In genomic region chr1:165254376-165254775, GRCh38 we compare ENCODE assay signal across 20 cellular contexts.
DNase-seq lines count a peak whose midpoint lies in the region; ATAC-seq, FAIRE-seq and TF ChIP-seq lines count a peak whose summit lies in the region.
"Had no signal": no experiment of that assay in that cellular context is flagged by ENCODE, and none has a peak within 500 bp of the region (broad histone marks: within the 10 kb centered on the region; RNA-seq: fewer than 3 reads in every experiment).

No MANE protein-coding gene starts in this region.

- WGBS in HepG2 (ENCODE audit: low lambda C conversion rate), result 34% methylated on average over 4 of the region's 4 CpGs

- peaks cover 10 to 60% (median 44%) of the 10 kb centered on the region in 5 donors for H3K27me3 Mint-ChIP-seq in naive thymus-derived CD8-positive, alpha-beta T cell
- no peaks in the 10 kb centered on the region for H3K27me3 Mint-ChIP-seq in activated T-helper 2 cell treated with anti-CD3 and anti-CD28 coated beads, Interferon-gamma antibody, Interleukin-2, Interleukin-4, amounts not matched to agents 10 μg/mL and 5 μg/mL and 100 μg/mL, durations not matched to agents 14 hours and 24 hours and 36 hours (ENCODE audit: low read depth)
- peaks cover 37% of the 10 kb centered on the region for H3K27me3 Mint-ChIP-seq in type B pancreatic cell

- H3K4me3 ChIP-seq in HepG2 (replicated peaks in 1 of 3; ENCODE audit: insufficient read depth in 1 of 3, low read depth in 2 of 3, low read length in 3 of 3), result 0 out of 6 replicates have a peak overlapping the region, but pooled peaks of 1 of the 3 experiments have one; percentile 50
- H3K4me3 ChIP-seq: A549, BLaER1 had no signal

- FAIRE-seq in HepG2 (lab: Jason Lieb, UNC), result no peak
- FAIRE-seq: A549, RCC 7860 had no signal

- H3K9me3 ChIP-seq in HepG2 (ENCODE audit: low read length), result no peaks in the 10 kb centered on the region
- H3K9me3 ChIP-seq: A549, BLaER1 had no signal

- H3K27ac ChIP-seq in HepG2 (ENCODE audit: extremely low read length, insufficient read depth, low read length), result peak overlapping the region; percentile 74
- H3K27ac ChIP-seq: A549, BLaER1, HL-60 had no signal

- intact Hi-C loops in HepG2 (cut with micrococcal nuclease; ENCODE audit: unreplicated experiment), result loop anchor here (10.0 kb wide), 1 partner anchor 340 kb away; no protein-coding TSS in a partner anchor
- intact Hi-C loops in activated T-helper 2 cell treated with anti-CD3 and anti-CD28 coated beads, Interferon-gamma antibody, Interleukin-2, Interleukin-4, amounts not matched to agents 10 μg/mL and 5 μg/mL and 100 μg/mL, durations not matched to agents 14 hours and 24 hours and 36 hours (cut with micrococcal nuclease), result no loop called here

- peaks cover 0 to 10% (median 0%) of the 10 kb centered on the region in 9 donors for H3K9me3 Mint-ChIP-seq in naive thymus-derived CD8-positive, alpha-beta T cell
- no peaks in the 10 kb centered on the region for H3K9me3 Mint-ChIP-seq in activated T-helper 2 cell treated with anti-CD3 and anti-CD28 coated beads, Interferon-gamma antibody, Interleukin-2, Interleukin-4, amounts not matched to agents 10 μg/mL and 5 μg/mL and 100 μg/mL, durations not matched to agents 14 hours and 24 hours and 36 hours
- H3K9me3 Mint-ChIP-seq in type B pancreatic cell, result no peaks in the 10 kb centered on the region

- no peaks in the 10 kb centered on the region for H4K20me1 ChIP-seq in HepG2 (ENCODE audit: insufficient read depth, low read length)
- H4K20me1 ChIP-seq: BLaER1 had no signal

- H3K4me2 ChIP-seq in HepG2 (ENCODE audit: low read depth, low read length), result peak overlapping the region; percentile 79
- H3K4me2 ChIP-seq: A549, BLaER1 had no signal

- no peaks in the 10 kb centered on the region for H3K36me3 Mint-ChIP-seq in naive thymus-derived CD8-positive, alpha-beta T cell
- no peaks in the 10 kb centered on the region for H3K36me3 Mint-ChIP-seq in activated T-helper 2 cell treated with anti-CD3 and anti-CD28 coated beads, Interferon-gamma antibody, Interleukin-2, Interleukin-4, amounts not matched to agents 10 μg/mL and 5 μg/mL and 100 μg/mL, durations not matched to agents 14 hours and 24 hours and 36 hours (ENCODE audit: low read depth)
- no peaks in the 10 kb centered on the region for H3K36me3 Mint-ChIP-seq in type B pancreatic cell
- H3K36me3 Mint-ChIP-seq: CD4-positive, alpha-beta memory T cell had no signal

- no peaks in the 10 kb centered on the region for H3K4me1 Mint-ChIP-seq in naive thymus-derived CD8-positive, alpha-beta T cell
- no peaks in the 10 kb centered on the region for H3K4me1 Mint-ChIP-seq in activated T-helper 2 cell treated with anti-CD3 and anti-CD28 coated beads, Interferon-gamma antibody, Interleukin-2, Interleukin-4, amounts not matched to agents 10 μg/mL and 5 μg/mL and 100 μg/mL, durations not matched to agents 14 hours and 24 hours and 36 hours (ENCODE audit: low read depth)
- peaks cover 35% of the 10 kb centered on the region for H3K4me1 Mint-ChIP-seq in type B pancreatic cell (ENCODE audit: unreplicated experiment)
- H3K4me1 Mint-ChIP-seq: CD4-positive, alpha-beta memory T cell had no signal

- H3K27me3 ChIP-seq in HepG2 (ENCODE audit: control insufficient read depth in 1 of 2, insufficient read depth in 2 of 2, low read length in 2 of 2), result no peaks in the 10 kb centered on the region
- H3K27me3 ChIP-seq: BLaER1 had no signal

- no peak overlapping the region for H3K27ac Mint-ChIP-seq in naive thymus-derived CD8-positive, alpha-beta T cell
- no peak overlapping the region for H3K27ac Mint-ChIP-seq in activated T-helper 2 cell treated with anti-CD3 and anti-CD28 coated beads, Interferon-gamma antibody, Interleukin-2, Interleukin-4, amounts not matched to agents 10 μg/mL and 5 μg/mL and 100 μg/mL, durations not matched to agents 14 hours and 24 hours and 36 hours
- H3K27ac Mint-ChIP-seq in type B pancreatic cell, result no peak overlapping the region
- H3K27ac Mint-ChIP-seq: CD4-positive, alpha-beta memory T cell had no signal

- H3K4me1 ChIP-seq in HepG2 (ENCODE audit: insufficient read depth, low read length), result peaks cover 68% of the 10 kb centered on the region
- H3K4me1 ChIP-seq: A549 had no signal

- no peak for TF ChIP-seq CTCF in HepG2 (CRISPR knock-in tag; IDR thresholded peaks at IDR 0.05)
- TF ChIP-seq CTCF in type B pancreatic cell (conservative IDR thresholded peaks at IDR 0.05), result no peak

- TF ChIP-seq POLR2A in HepG2 (IDR thresholded peaks at IDR 0.05; ENCODE audit: insufficient read depth in 1 of 2, low read depth in 2 of 2, low read length in 2 of 2), result no peak

- in situ Hi-C loops in HepG2 (cut with HindIII; ENCODE audit: extremely low pct_ligation_motif_present, low pct_unique_long_range_greater_than_20kb), result no loop called here

- peak; percentile 37 for ATAC-seq in HepG2
- no peak for ATAC-seq in naive thymus-derived CD8-positive, alpha-beta T cell
- ATAC-seq: A549, Right ventricle myocardium inferior had no signal

- CTCF ChIA-PET in HepG2 (lab: Yijun Ruan, JAX; ENCODE audit: low intra/inter-chr PET ratio, low total read pairs), result no interaction called here

- H3K36me3 ChIP-seq in HepG2 (replicated peaks in 1 of 2; ENCODE audit: control insufficient read depth in 1 of 2, insufficient read depth in 2 of 2, low read length in 2 of 2), result no peaks in the 10 kb centered on the region
- H3K36me3 ChIP-seq: BLaER1 had no signal

- no peak overlapping the region for H3K4me3 Mint-ChIP-seq in naive thymus-derived CD8-positive, alpha-beta T cell
- no peak overlapping the region for H3K4me3 Mint-ChIP-seq in activated T-helper 2 cell treated with anti-CD3 and anti-CD28 coated beads, Interferon-gamma antibody, Interleukin-2, Interleukin-4, amounts not matched to agents 10 μg/mL and 5 μg/mL and 100 μg/mL, durations not matched to agents 14 hours and 24 hours and 36 hours (ENCODE audit: low read depth)
- no peak overlapping the region for H3K4me3 Mint-ChIP-seq in type B pancreatic cell
- H3K4me3 Mint-ChIP-seq: CD4-positive, alpha-beta memory T cell had no signal

- TF ChIP-seq EP300 in HepG2 (IDR thresholded peaks at IDR 0.05; ENCODE audit: low read depth in 2 of 2, low read length in 2 of 2) (no peak), HepG2 (CRISPR knock-in tag; IDR thresholded peaks at IDR 0.05; ENCODE audit: borderline replicate concordance) (no peak)

- no peaks in the 10 kb centered on the region for H3K79me2 ChIP-seq in HepG2 (ENCODE audit: insufficient read depth, low read length)

- POLR2A ChIA-PET in HepG2 (lab: Yijun Ruan, JAX), result interaction anchor here (1.0 to 2.3 kb wide), 9 partner anchors 10 to 657 kb away, joined by 3 to 15 read pairs (median 6); no protein-coding TSS in a partner anchor
- POLR2A ChIA-PET in naive thymus-derived CD8-positive, alpha-beta T cell (lab: Charles Lee), result no interaction called here

- DNase-seq in NCI-H82 (lab: John Stamatoyannopoulos, UW) (peak; percentile 65), NCI-H82 treated with DMSO at 0.1 percent for 48 hours (lab: John Stamatoyannopoulos, UW; ENCODE audit: unreplicated experiment) (no peak), NCI-H69 (lab: John Stamatoyannopoulos, UW) (peak; percentile 95), HepG2 (ENCODE audit: low spot score) (no peak), type B pancreatic cell (ENCODE audit: extremely low spot score, unreplicated experiment) (no peak)
- no peak for DNase-seq in naive thymus-derived CD8-positive, alpha-beta T cell
- DNase-seq in activated T-helper 2 cell treated with anti-CD3 and anti-CD28 coated beads, Interferon-gamma antibody, Interleukin-2, Interleukin-4, amounts not matched to agents 10 μg/mL and 5 μg/mL and 100 μg/mL, durations not matched to agents 14 hours and 24 hours and 36 hours (ENCODE audit: low spot score), result no peak
- DNase-seq: Calu3; CD4-positive, alpha-beta memory T cell; GDM1; HCEC 1CT; IMR-90; NCI-H1436; NCI-H1930; SW 1271 had no signal

- BruUV-seq in HepG2 (replicated peaks; lab: Mats Ljungman, UMichigan), result TSS peak; percentile 89

- H3K9ac ChIP-seq in HepG2 (ENCODE audit: insufficient read depth, low read depth, low read length), result peak overlapping the region; percentile 19
- H3K9ac ChIP-seq: BLaER1 had no signal

- H2AFZ ChIP-seq in HepG2 (ENCODE audit: low read length), result no peak overlapping the region

- TF ChIP-seq RAD21 in HepG2 (CRISPR knock-in tag; IDR thresholded peaks at IDR 0.05), result no peak

TF ChIP-seq in HepG2, 621 proteins besides CTCF, POLR2A, EP300 and RAD21:
- TF ChIP-seq TFAP4 (IDR thresholded peaks at IDR 0.05; ENCODE audit: borderline replicate concordance, low read depth) (peak; percentile 51; the same call in 1 of the 2 replicates), ZNF780A (CRISPR knock-in tag; IDR thresholded peaks at IDR 0.05) (no peak), ASH2L (IDR thresholded peaks at IDR 0.05; ENCODE audit: insufficient read length, low read depth, low read length) (peak; percentile 10), KDM5B (CRISPR knock-in tag; IDR thresholded peaks at IDR 0.05; ENCODE audit: borderline replicate concordance) (0 out of 2 replicates have a peak, but pooled peaks have one; percentile 1)

Comparison
In these comparisons a context has a peak if more than half of its experiments do, and no peak if none do; other contexts are left out.
1. DNase-seq: peak in NCI-H82 (single experiment) and NCI-H69 (single experiment); none in NCI-H82 treated with DMSO at 0.1 percent for 48 hours (single experiment), HepG2 (single experiment), naive thymus-derived CD8-positive, alpha-beta T cell (0 of 10), activated T-helper 2 cell treated with anti-CD3 and anti-CD28 coated beads, Interferon-gamma antibody, Interleukin-2, Interleukin-4, amounts not matched to agents 10 μg/mL and 5 μg/mL and 100 μg/mL, durations not matched to agents 14 hours and 24 hours and 36 hours (single experiment) and type B pancreatic cell (single experiment).